22 cellular contexts compared by ENCODE assay signal in the genomic region with DNA sequence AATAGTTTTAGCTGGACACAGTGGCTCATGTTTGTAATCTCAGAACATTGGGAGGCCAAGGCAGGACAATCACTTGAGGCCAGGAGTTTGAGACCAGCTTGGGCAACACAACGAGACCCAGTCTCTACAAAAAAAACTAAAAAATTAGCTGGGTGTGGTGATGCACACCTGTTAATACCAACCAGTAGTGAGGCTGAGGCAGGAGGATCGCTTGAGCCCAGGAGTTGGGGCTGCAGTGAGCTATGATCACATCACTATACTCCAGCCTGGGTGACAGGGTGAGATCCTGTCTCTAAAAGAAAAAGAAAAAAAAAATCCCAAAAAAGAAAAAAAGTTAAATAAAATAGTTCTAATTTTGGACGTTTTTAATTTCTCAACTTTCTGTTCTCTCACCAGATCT.
"Had no signal": no experiment of that assay in that cellular context is flagged by ENCODE, and none has a peak within 500 bp of the region (broad histone marks: within the 10 kb centered on the region; RNA-seq: fewer than 3 reads in every experiment).

No MANE protein-coding gene starts in this region.

- ATAC-seq: Panc1, PC-3 had no signal

- FAIRE-seq: HepG2 had no signal

- H3K4me2 ChIP-seq: KMS-11, SK-N-SH had no signal

- DNase-seq: IMR-90; Kasumi-1; MM.1S; NCI-H1092 treated with DMSO at 0.1 percent for 48 hours; NCI-H1436; NCI-H187; NCI-H2029; NCI-H2081 treated with DMSO at 0.1 percent for 48 hours; NCI-H2171; NCI-H226; NCI-H446; NCI-H510A; NCI-H524 treated with DMSO at 0.1 percent for 48 hours; NCI-H774; NK-92 treated with Interleukin-12 subunit alpha and Interleukin-12 subunit beta, amount 100 ng/mL, for 24 hours; PC-3; SHP77 had no signal

- H3K9me3 ChIP-seq: SK-N-SH had no signal

- H3K27ac ChIP-seq: KMS-11, RWPE1 had no signal

- H3K9ac ChIP-seq: KMS-11, SK-N-SH had no signal
